In the genomic region with DNA sequence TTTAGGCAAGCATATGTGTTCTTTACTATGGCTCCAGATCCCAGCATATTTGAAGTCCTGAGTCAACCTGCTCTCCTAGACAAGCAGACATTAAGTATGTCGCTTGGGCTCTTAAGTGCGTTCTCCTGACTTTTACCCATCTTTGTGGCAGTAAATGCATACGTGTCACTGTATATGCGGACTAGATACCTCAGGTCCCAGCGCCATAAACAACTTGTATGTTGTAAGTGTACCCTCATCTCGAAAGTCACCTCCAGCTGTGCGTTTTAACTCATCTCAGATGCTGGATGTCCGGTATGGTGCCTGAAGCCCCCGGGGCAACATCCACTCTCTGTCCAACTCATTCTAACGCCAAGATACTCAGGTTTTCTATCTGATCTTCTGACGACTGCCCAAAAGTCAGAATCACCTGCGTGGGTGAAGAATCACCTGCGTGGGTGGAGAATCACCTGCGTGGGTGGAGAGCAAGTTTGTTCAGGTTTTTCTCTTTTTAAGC, we compare ENCODE assay signal across 9 cellular contexts. TPM values are rescaled to one million over a fixed set of nuclear protein-coding genes. Genes with fewer than 3 reads are reported as not detected.
A peak's percentile ranks its signal among the peaks of the same experiment; 100 is the strongest.
DNase-seq lines count a peak whose midpoint lies in the region; ATAC-seq and TF ChIP-seq lines count a peak whose summit lies in the region.
"Had no signal": no experiment of that assay in that cellular context is flagged by ENCODE, and none has a peak within 500 bp of the region (broad histone marks: within the 10 kb centered on the region; RNA-seq: fewer than 3 reads in every experiment).

No MANE protein-coding gene starts in this region.

- no peak for TF ChIP-seq CTCF in WTC11 (IDR thresholded peaks at IDR 0.05)
- TF ChIP-seq CTCF in glutamatergic neuron (IDR thresholded peaks at IDR 0.05; ENCODE audit: partially characterized antibody, unreplicated experiment), result no peak

- ATAC-seq in WTC11 (no peak), GM19452 (IDR thresholded peaks at IDR 0.05; ENCODE audit: unreplicated experiment) (no peak)
- no peak for ATAC-seq in stimulated activated memory B cell treated with anti-CD40 and anti-IgM and Interleukin-4, amounts not matched to agents 10 μg/mL and 1 μg/mL and 100 μg/mL, for 72 hours

- H3K4me1 Mint-ChIP-seq in T-helper 2 cell treated with Interferon-gamma antibody and Interleukin-4, amounts not matched to agents 5 μg/mL and 100 μg/mL, for 36 hours (ENCODE audit: low read depth), result peaks cover 30% of the 10 kb centered on the region
- H3K4me1 Mint-ChIP-seq in WTC11 (peaks cover 22% of the 10 kb centered on the region), glutamatergic neuron (ENCODE audit: low read depth, unreplicated experiment) (peaks cover 17% of the 10 kb centered on the region)
- peaks cover 64% of the 10 kb centered on the region for H3K4me1 Mint-ChIP-seq in stimulated activated memory B cell treated with anti-CD40 and anti-IgM and Interleukin-4, amounts not matched to agents 10 μg/mL and 1 μg/mL and 100 μg/mL, for 72 hours

- peaks cover 8% of the 10 kb centered on the region for H3K9me3 Mint-ChIP-seq in T-helper 2 cell treated with Interferon-gamma antibody and Interleukin-4, amounts not matched to agents 5 μg/mL and 100 μg/mL, for 36 hours
- H3K9me3 Mint-ChIP-seq in WTC11, result peaks cover 7% of the 10 kb centered on the region
- H3K9me3 Mint-ChIP-seq in glutamatergic neuron (ENCODE audit: unreplicated experiment), result peaks cover 18% of the 10 kb centered on the region
- peaks cover 4% of the 10 kb centered on the region for H3K9me3 Mint-ChIP-seq in stimulated activated memory B cell treated with anti-CD40 and anti-IgM and Interleukin-4, amounts not matched to agents 10 μg/mL and 1 μg/mL and 100 μg/mL, for 72 hours

- intact Hi-C loops in posterior vena cava (cut with DNase I), result no loop called here

- H3K36me3 Mint-ChIP-seq in T-helper 2 cell treated with Interferon-gamma antibody and Interleukin-4, amounts not matched to agents 5 μg/mL and 100 μg/mL, for 36 hours (ENCODE audit: low read depth), result peaks cover 11% of the 10 kb centered on the region
- H3K36me3 Mint-ChIP-seq in WTC11 (peaks cover 30% of the 10 kb centered on the region), glutamatergic neuron (ENCODE audit: unreplicated experiment) (peaks cover 5% of the 10 kb centered on the region)
- H3K36me3 Mint-ChIP-seq in stimulated activated memory B cell treated with anti-CD40 and anti-IgM and Interleukin-4, amounts not matched to agents 10 μg/mL and 1 μg/mL and 100 μg/mL, for 72 hours, result peaks cover 15% of the 10 kb centered on the region

- peak overlapping the region; percentile 85 for H3K4me3 Mint-ChIP-seq in T-helper 2 cell treated with Interferon-gamma antibody and Interleukin-4, amounts not matched to agents 5 μg/mL and 100 μg/mL, for 36 hours
- H3K4me3 Mint-ChIP-seq in WTC11, result peak overlapping the region; percentile 80
- peak overlapping the region; percentile 97 for H3K4me3 Mint-ChIP-seq in glutamatergic neuron (ENCODE audit: unreplicated experiment)
- H3K4me3 Mint-ChIP-seq in stimulated activated memory B cell treated with anti-CD40 and anti-IgM and Interleukin-4, amounts not matched to agents 10 μg/mL and 1 μg/mL and 100 μg/mL, for 72 hours, result peak overlapping the region; percentile 85

- DNase-seq in T-helper 2 cell treated with Interferon-gamma antibody and Interleukin-4, amounts not matched to agents 5 μg/mL and 100 μg/mL, for 36 hours (ENCODE audit: low spot score), result no peak
- DNase-seq in T-helper 2 cell (no peak), WTC11 (ENCODE audit: low spot score) (no peak), glutamatergic neuron (no peak), posterior vena cava (ENCODE audit: low spot score) (no peak), NCI-H526 (lab: John Stamatoyannopoulos, UW) (no peak)
- DNase-seq: C1 segment of cervical spinal cord had no signal

- peaks cover 5% of the 10 kb centered on the region for H3K27me3 Mint-ChIP-seq in T-helper 2 cell treated with Interferon-gamma antibody and Interleukin-4, amounts not matched to agents 5 μg/mL and 100 μg/mL, for 36 hours (ENCODE audit: low read depth)
- H3K27me3 Mint-ChIP-seq in WTC11 (ENCODE audit: low read depth) (peaks cover 3% of the 10 kb centered on the region; the same call in 1 of the 2 replicates), glutamatergic neuron (ENCODE audit: unreplicated experiment) (peaks cover 15% of the 10 kb centered on the region)
- no peaks in the 10 kb centered on the region for H3K27me3 Mint-ChIP-seq in stimulated activated memory B cell treated with anti-CD40 and anti-IgM and Interleukin-4, amounts not matched to agents 10 μg/mL and 1 μg/mL and 100 μg/mL, for 72 hours

- POLR2A ChIA-PET in WTC11 (lab: Charles Lee), result interaction anchor here (0.8 kb wide), 1 partner anchor 17 kb away, joined by 3 read pairs; no protein-coding TSS in a partner anchor

- CTCF ChIA-PET in WTC11 (lab: Charles Lee), result interaction anchor here (1.8 kb wide), 1 partner anchor 13 kb away, joined by 5 read pairs; no protein-coding TSS in a partner anchor

- H3K27ac Mint-ChIP-seq in T-helper 2 cell treated with Interferon-gamma antibody and Interleukin-4, amounts not matched to agents 5 μg/mL and 100 μg/mL, for 36 hours, result peak overlapping the region; percentile 80
- H3K27ac Mint-ChIP-seq in WTC11 (peak overlapping the region; percentile 76; the same call in 1 of the 2 replicates), glutamatergic neuron (ENCODE audit: unreplicated experiment) (peak overlapping the region; percentile 83)
- peak overlapping the region; percentile 74 for H3K27ac Mint-ChIP-seq in stimulated activated memory B cell treated with anti-CD40 and anti-IgM and Interleukin-4, amounts not matched to agents 10 μg/mL and 1 μg/mL and 100 μg/mL, for 72 hours

TF ChIP-seq in WTC11, 78 proteins besides CTCF, POLR2A, EP300 and RAD21 (continues in another document):
- TF ChIP-seq, protein P1, sequence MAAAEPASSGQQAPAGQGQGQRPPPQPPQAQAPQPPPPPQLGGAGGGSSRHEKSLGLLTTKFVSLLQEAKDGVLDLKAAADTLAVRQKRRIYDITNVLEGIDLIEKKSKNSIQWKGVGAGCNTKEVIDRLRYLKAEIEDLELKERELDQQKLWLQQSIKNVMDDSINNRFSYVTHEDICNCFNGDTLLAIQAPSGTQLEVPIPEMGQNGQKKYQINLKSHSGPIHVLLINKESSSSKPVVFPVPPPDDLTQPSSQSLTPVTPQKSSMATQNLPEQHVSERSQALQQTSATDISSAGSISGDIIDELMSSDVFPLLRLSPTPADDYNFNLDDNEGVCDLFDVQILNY (CRISPR knock-in tag; IDR thresholded peaks at IDR 0.05), result no peak
- TF ChIP-seq ESRRA (CRISPR knock-in tag; IDR thresholded peaks at IDR 0.05; ENCODE audit: borderline replicate concordance) (no peak), FOXP1 (CRISPR knock-in tag; IDR thresholded peaks at IDR 0.05; ENCODE audit: borderline replicate concordance) (no peak), ZNF423 (CRISPR knock-in tag; IDR thresholded peaks at IDR 0.05) (no peak)
- TF ChIP-seq, protein P2, sequence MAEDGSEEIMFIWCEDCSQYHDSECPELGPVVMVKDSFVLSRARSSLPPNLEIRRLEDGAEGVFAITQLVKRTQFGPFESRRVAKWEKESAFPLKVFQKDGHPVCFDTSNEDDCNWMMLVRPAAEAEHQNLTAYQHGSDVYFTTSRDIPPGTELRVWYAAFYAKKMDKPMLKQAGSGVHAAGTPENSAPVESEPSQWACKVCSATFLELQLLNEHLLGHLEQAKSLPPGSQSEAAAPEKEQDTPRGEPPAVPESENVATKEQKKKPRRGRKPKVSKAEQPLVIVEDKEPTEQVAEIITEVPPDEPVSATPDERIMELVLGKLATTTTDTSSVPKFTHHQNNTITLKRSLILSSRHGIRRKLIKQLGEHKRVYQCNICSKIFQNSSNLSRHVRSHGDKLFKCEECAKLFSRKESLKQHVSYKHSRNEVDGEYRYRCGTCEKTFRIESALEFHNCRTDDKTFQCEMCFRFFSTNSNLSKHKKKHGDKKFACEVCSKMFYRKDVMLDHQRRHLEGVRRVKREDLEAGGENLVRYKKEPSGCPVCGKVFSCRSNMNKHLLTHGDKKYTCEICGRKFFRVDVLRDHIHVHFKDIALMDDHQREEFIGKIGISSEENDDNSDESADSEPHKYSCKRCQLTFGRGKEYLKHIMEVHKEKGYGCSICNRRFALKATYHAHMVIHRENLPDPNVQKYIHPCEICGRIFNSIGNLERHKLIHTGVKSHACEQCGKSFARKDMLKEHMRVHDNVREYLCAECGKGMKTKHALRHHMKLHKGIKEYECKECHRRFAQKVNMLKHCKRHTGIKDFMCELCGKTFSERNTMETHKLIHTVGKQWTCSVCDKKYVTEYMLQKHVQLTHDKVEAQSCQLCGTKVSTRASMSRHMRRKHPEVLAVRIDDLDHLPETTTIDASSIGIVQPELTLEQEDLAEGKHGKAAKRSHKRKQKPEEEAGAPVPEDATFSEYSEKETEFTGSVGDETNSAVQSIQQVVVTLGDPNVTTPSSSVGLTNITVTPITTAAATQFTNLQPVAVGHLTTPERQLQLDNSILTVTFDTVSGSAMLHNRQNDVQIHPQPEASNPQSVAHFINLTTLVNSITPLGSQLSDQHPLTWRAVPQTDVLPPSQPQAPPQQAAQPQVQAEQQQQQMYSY (CRISPR knock-in tag; IDR thresholded peaks at IDR 0.05), result no peak

RNA-seq across cellular contexts. Expression of a gene that starts 1.7 kb away (rescaled TPM):
- total RNA-seq in WTC11 (2021), result 296 to 316 TPM (median 306 TPM) in 3 replicates
- total RNA-seq in glutamatergic neuron (ENCODE audit: unreplicated experiment), result 342 TPM
- 10 to 100 TPM; 78.7 to 95.2 TPM for total RNA-seq in posterior vena cava

RNA-seq across cellular contexts. Expression of a gene that starts 14.7 kb away (rescaled TPM):
- total RNA-seq in WTC11 (2021), result 133 to 146 TPM (median 142 TPM) in 3 replicates
- total RNA-seq in glutamatergic neuron (ENCODE audit: unreplicated experiment), result 81.3 TPM
- total RNA-seq in posterior vena cava, result 10 to 100 TPM; 40.5 to 43.4 TPM

RNA-seq across cellular contexts. Expression of a gene that starts 24.5 kb away (rescaled TPM):
- total RNA-seq in WTC11 (2021) (41.9 to 47.8 TPM (median 46.5 TPM) in 3 replicates), glutamatergic neuron (ENCODE audit: unreplicated experiment) (23.7 TPM), posterior vena cava (10 to 100 TPM; 26.5 to 28.9 TPM)

RNA-seq across cellular contexts. Expression of a gene that starts 24.8 kb away (rescaled TPM):
- total RNA-seq in WTC11 (2021) (44.4 to 52.8 TPM (median 46.7 TPM) in 3 replicates), glutamatergic neuron (ENCODE audit: unreplicated experiment) (56.8 TPM), posterior vena cava (10 to 100 TPM; 28.7 to 36.3 TPM)

RNA-seq across cellular contexts. Expression of a gene that starts 34.6 kb away (rescaled TPM):
- total RNA-seq in WTC11 (2021) (80.2 to 81.2 TPM (median 81.2 TPM) in 3 replicates), glutamatergic neuron (ENCODE audit: unreplicated experiment) (51.0 TPM), posterior vena cava (10 to 100 TPM; 25.6 to 25.9 TPM)
